ENCODE assay signal across 8 cellular contexts in the genomic region with DNA sequence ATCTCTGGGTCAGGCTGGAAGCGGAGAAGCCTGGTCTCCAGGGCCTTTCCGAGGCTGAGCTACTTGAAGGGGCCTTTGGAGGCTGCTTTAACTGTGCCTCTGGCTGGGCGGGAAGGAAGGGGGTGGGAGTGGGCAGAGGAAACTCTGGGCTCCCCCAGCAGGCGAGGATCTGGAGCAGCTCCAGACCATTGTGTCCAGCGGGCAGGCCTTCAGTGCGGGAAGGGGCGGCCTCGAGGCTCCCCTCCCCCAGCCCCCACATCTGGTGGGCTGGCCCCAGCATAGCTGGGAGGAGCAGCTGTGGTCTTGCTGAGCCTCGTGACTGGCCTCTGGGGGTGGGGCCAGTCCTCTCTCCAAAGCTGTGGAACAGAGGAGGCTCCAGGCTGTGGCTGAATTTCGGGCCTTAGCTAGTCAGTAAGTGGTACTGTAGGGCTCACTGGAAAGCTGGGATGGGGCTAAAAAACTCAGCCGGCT. TPM values are rescaled to one million over a fixed set of nuclear protein-coding genes. Genes with fewer than 3 reads are reported as not detected.
DNase-seq lines count a peak whose midpoint lies in the region; ATAC-seq and TF ChIP-seq lines count a peak whose summit lies in the region.

No MANE protein-coding gene starts in this region.

- H3K4me1 ChIP-seq in heart right ventricle (peaks cover 12 to 57% (median 42%) of the 10 kb centered on the region in 9 donors), prostate gland (replicated peaks) (peaks cover 19% of the 10 kb centered on the region)

- DNase-seq in Daoy (ENCODE audit: low read depth) (peak; percentile 68), WTC11 (ENCODE audit: low spot score) (peak; percentile 81), heart right ventricle (peak; percentile 85 to 92), prostate gland (ENCODE audit: low spot score) (no peak), RPMI8226 (no peak), SKM-1 (lab: John Stamatoyannopoulos, UW; ENCODE audit: unreplicated experiment) (no peak), DMS153 treated with DMSO at 0.1 percent for 48 hours (lab: John Stamatoyannopoulos, UW; ENCODE audit: unreplicated experiment) (no peak)
- no peak for DNase-seq in stimulated activated CD4-positive, alpha-beta T cell treated with anti-CD3 and anti-CD28 coated beads, Interleukin-4, amount 100 ng/mL, for 24 hours

- peaks cover 5% of the 10 kb centered on the region; the same call in 1 of the 2 replicates for H3K36me3 Mint-ChIP-seq in WTC11

- H3K4me3 ChIP-seq in heart right ventricle (peak overlapping the region in 9 of 10 donors; percentile 62 to 96 (median 85)), prostate gland (peak overlapping the region in 1 of 2 donors; percentile 79)

- intact Hi-C loops in heart right ventricle (cut with DNase I), result no loop called here
- intact Hi-C loops in prostate gland (cut with DNase I), result no loop called here

- no peaks in the 10 kb centered on the region for H3K9me3 Mint-ChIP-seq in WTC11

- no peak for TF ChIP-seq CTCF in WTC11 (IDR thresholded peaks at IDR 0.05)
- peak in 1 of 9 donors; percentile 15 for TF ChIP-seq CTCF in heart right ventricle (IDR thresholded peaks at IDR 0.05)
- no peak for TF ChIP-seq CTCF in prostate gland (IDR thresholded peaks at IDR 0.05)

- H3K27ac ChIP-seq in heart right ventricle, result peak overlapping the region; percentile 92 to 98 (median 96)
- peak overlapping the region; percentile 87 to 88 for H3K27ac ChIP-seq in prostate gland

- H3K27me3 Mint-ChIP-seq in WTC11 (ENCODE audit: low read depth), result peaks cover 68% of the 10 kb centered on the region

- ATAC-seq in WTC11, result peak; percentile 75
- peak; percentile 69 to 84 (median 80) for ATAC-seq in heart right ventricle

- H3K4me1 Mint-ChIP-seq in WTC11, result peaks cover 41% of the 10 kb centered on the region

- no peak overlapping the region for H3K4me3 Mint-ChIP-seq in WTC11

- TF ChIP-seq POLR2A in prostate gland (IDR thresholded peaks at IDR 0.05), result no peak

- WGBS in heart right ventricle, 2 donors, result 33 to 48% methylated on average over 11 of the region's 11 CpGs
- WGBS in prostate gland, result 29% methylated on average over 11 of the region's 11 CpGs

- H3K36me3 ChIP-seq in heart right ventricle (peaks cover 0 to 50% (median 22%) of the 10 kb centered on the region in 9 donors), prostate gland (no peaks in the 10 kb centered on the region)

- H3K27me3 ChIP-seq in heart right ventricle (peaks cover 0 to 30% (median 11%) of the 10 kb centered on the region in 7 donors), prostate gland (replicated peaks; ENCODE audit: insufficient read depth) (no peaks in the 10 kb centered on the region)

- H3K9me3 ChIP-seq in heart right ventricle (no peaks in the 10 kb centered on the region), prostate gland (no peaks in the 10 kb centered on the region)

- POLR2A ChIA-PET in WTC11 (lab: Charles Lee), result interaction anchor here (0.6 to 1.6 kb wide), 6 partner anchors 10 to 1408 kb away, joined by 3 to 8 read pairs (median 4); no protein-coding TSS in a partner anchor

- H3K27ac Mint-ChIP-seq in WTC11, result 0 out of 2 replicates have a peak overlapping the region, but pooled peaks have one; percentile 42

- CTCF ChIA-PET in WTC11 (lab: Charles Lee), result interaction anchor here (0.8 to 38.0 kb wide), 20 partner anchors 13 to 161 kb away, joined by 3 to 1431 read pairs (median 5); a partner anchor contains a TSS

TF ChIP-seq in WTC11, 78 proteins besides CTCF, POLR2A, EP300 and RAD21 (continues in another document):
- no peak for TF ChIP-seq ZNF423 (CRISPR knock-in tag; IDR thresholded peaks at IDR 0.05)
- no peak for TF ChIP-seq ZNF121 (CRISPR knock-in tag; IDR thresholded peaks at IDR 0.05)
- TF ChIP-seq, protein P1, sequence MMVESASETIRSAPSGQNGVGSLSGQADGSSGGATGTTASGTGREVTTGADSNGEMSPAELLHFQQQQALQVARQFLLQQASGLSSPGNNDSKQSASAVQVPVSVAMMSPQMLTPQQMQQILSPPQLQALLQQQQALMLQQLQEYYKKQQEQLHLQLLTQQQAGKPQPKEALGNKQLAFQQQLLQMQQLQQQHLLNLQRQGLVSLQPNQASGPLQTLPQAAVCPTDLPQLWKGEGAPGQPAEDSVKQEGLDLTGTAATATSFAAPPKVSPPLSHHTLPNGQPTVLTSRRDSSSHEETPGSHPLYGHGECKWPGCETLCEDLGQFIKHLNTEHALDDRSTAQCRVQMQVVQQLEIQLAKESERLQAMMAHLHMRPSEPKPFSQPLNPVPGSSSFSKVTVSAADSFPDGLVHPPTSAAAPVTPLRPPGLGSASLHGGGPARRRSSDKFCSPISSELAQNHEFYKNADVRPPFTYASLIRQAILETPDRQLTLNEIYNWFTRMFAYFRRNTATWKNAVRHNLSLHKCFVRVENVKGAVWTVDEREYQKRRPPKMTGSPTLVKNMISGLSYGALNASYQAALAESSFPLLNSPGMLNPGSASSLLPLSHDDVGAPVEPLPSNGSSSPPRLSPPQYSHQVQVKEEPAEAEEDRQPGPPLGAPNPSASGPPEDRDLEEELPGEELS (CRISPR knock-in tag; IDR thresholded peaks at IDR 0.05), result 0 out of 2 replicates have a peak, but pooled peaks have one; percentile 39
- TF ChIP-seq, protein P2, sequence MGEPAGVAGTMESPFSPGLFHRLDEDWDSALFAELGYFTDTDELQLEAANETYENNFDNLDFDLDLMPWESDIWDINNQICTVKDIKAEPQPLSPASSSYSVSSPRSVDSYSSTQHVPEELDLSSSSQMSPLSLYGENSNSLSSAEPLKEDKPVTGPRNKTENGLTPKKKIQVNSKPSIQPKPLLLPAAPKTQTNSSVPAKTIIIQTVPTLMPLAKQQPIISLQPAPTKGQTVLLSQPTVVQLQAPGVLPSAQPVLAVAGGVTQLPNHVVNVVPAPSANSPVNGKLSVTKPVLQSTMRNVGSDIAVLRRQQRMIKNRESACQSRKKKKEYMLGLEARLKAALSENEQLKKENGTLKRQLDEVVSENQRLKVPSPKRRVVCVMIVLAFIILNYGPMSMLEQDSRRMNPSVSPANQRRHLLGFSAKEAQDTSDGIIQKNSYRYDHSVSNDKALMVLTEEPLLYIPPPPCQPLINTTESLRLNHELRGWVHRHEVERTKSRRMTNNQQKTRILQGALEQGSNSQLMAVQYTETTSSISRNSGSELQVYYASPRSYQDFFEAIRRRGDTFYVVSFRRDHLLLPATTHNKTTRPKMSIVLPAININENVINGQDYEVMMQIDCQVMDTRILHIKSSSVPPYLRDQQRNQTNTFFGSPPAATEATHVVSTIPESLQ (CRISPR knock-in tag; IDR thresholded peaks at IDR 0.05), result no peak
- TF ChIP-seq, protein P3, sequence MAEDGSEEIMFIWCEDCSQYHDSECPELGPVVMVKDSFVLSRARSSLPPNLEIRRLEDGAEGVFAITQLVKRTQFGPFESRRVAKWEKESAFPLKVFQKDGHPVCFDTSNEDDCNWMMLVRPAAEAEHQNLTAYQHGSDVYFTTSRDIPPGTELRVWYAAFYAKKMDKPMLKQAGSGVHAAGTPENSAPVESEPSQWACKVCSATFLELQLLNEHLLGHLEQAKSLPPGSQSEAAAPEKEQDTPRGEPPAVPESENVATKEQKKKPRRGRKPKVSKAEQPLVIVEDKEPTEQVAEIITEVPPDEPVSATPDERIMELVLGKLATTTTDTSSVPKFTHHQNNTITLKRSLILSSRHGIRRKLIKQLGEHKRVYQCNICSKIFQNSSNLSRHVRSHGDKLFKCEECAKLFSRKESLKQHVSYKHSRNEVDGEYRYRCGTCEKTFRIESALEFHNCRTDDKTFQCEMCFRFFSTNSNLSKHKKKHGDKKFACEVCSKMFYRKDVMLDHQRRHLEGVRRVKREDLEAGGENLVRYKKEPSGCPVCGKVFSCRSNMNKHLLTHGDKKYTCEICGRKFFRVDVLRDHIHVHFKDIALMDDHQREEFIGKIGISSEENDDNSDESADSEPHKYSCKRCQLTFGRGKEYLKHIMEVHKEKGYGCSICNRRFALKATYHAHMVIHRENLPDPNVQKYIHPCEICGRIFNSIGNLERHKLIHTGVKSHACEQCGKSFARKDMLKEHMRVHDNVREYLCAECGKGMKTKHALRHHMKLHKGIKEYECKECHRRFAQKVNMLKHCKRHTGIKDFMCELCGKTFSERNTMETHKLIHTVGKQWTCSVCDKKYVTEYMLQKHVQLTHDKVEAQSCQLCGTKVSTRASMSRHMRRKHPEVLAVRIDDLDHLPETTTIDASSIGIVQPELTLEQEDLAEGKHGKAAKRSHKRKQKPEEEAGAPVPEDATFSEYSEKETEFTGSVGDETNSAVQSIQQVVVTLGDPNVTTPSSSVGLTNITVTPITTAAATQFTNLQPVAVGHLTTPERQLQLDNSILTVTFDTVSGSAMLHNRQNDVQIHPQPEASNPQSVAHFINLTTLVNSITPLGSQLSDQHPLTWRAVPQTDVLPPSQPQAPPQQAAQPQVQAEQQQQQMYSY (CRISPR knock-in tag; IDR thresholded peaks at IDR 0.05), result peak; percentile 52; the same call in 1 of the 2 replicates
- TF ChIP-seq RELA (CRISPR knock-in tag; IDR thresholded peaks at IDR 0.05; ENCODE audit: borderline replicate concordance), result no peak
- no peak for TF ChIP-seq ZNF219 (CRISPR knock-in tag; IDR thresholded peaks at IDR 0.05; ENCODE audit: borderline replicate concordance)
- no peak for TF ChIP-seq TCF7 (CRISPR knock-in tag; IDR thresholded peaks at IDR 0.05; ENCODE audit: low read depth)
- no peak for TF ChIP-seq FOXP1 (CRISPR knock-in tag; IDR thresholded peaks at IDR 0.05; ENCODE audit: borderline replicate concordance)
- no peak for TF ChIP-seq CBFB (CRISPR knock-in tag; IDR thresholded peaks at IDR 0.05; ENCODE audit: low read depth)
- TF ChIP-seq MXD4 (CRISPR knock-in tag; IDR thresholded peaks at IDR 0.05; ENCODE audit: borderline replicate concordance), result no peak

RNA-seq across cellular contexts. Expression of a gene that starts 3.4 kb away (rescaled TPM):
- 1.1 and 2.1 TPM in 2 replicates for total RNA-seq in Daoy (2014; rRNA removed; shearing (Covaris generic))
- total RNA-seq in WTC11 (2021) (5.5 to 7.1 TPM (median 6.1 TPM) in 3 replicates), heart right ventricle (10 to 100 TPM; 16.6 to 47.0 (median 23.9) TPM), prostate gland (10 to 100 TPM; 16.5 to 38.6 TPM)
- polyA plus RNA-seq in heart right ventricle, result 10 to 100 TPM; 27.2 to 58.8 TPM

RNA-seq across cellular contexts. Expression of a gene that starts 41.1 kb away (rescaled TPM):
- 1.1 and 5.1 TPM in 2 replicates for total RNA-seq in Daoy (2014; rRNA removed; shearing (Covaris generic))
- 19.2 to 26.9 TPM (median 22.0 TPM) in 3 replicates for total RNA-seq in WTC11 (2021)
- 100 to 1,000 TPM in 6 of 10 donors, 10 to 100 TPM in 4; 34.6 to 588 (median 105) TPM for total RNA-seq in heart right ventricle
- polyA plus RNA-seq in heart right ventricle, result 10 to 100 TPM; 53.2 to 83.0 TPM
- total RNA-seq in prostate gland, result 100 to 1,000 TPM in 1 of 2 donors, 10 to 100 TPM in 1; 85.1 to 125 TPM

RNA-seq across cellular contexts. Expression of a gene that starts 58.7 kb away (rescaled TPM):
- total RNA-seq in Daoy (2014; rRNA removed; shearing (Covaris generic)), result 6.3 and 11.5 TPM in 2 replicates
- total RNA-seq in WTC11 (2021) (20.9 to 24.1 TPM (median 22.3 TPM) in 3 replicates), heart right ventricle (10 to 100 TPM in 5 of 10 donors, 1 to 10 TPM in 5; 8.4 to 15.5 (median 10.4) TPM), prostate gland (10 to 100 TPM; 39.6 to 43.3 TPM)
- polyA plus RNA-seq in heart right ventricle, result 1 to 10 TPM; 5.8 to 8.0 TPM

RNA-seq across cellular contexts. Expression of a gene that starts 59.6 kb away (rescaled TPM):
- total RNA-seq in Daoy (2014; rRNA removed; shearing (Covaris generic)), result 156 and 160 TPM in 2 replicates
- total RNA-seq in WTC11 (2021), result 43.3 to 52.1 TPM (median 45.0 TPM) in 3 replicates
- total RNA-seq in heart right ventricle, result 10 to 100 TPM; 17.5 to 31.8 (median 22.2) TPM
- polyA plus RNA-seq in heart right ventricle, result 10 to 100 TPM; 14.6 to 90.2 TPM
- 10 to 100 TPM; 60.0 to 64.1 TPM for total RNA-seq in prostate gland

Comparison
In these comparisons a context has a peak if more than half of its experiments do, and no peak if none do; other contexts are left out.
1. DNase-seq: peak in Daoy (single experiment), WTC11 (single experiment) and heart right ventricle (2 of 2); none in prostate gland (single experiment), RPMI8226 (single experiment), SKM-1 (single experiment), stimulated activated CD4-positive, alpha-beta T cell treated with anti-CD3 and anti-CD28 coated beads, Interleukin-4, amount 100 ng/mL, for 24 hours (single experiment) and DMS153 treated with DMSO at 0.1 percent for 48 hours (single experiment).